18 cellular contexts compared by ENCODE assay signal in the genomic region with DNA sequence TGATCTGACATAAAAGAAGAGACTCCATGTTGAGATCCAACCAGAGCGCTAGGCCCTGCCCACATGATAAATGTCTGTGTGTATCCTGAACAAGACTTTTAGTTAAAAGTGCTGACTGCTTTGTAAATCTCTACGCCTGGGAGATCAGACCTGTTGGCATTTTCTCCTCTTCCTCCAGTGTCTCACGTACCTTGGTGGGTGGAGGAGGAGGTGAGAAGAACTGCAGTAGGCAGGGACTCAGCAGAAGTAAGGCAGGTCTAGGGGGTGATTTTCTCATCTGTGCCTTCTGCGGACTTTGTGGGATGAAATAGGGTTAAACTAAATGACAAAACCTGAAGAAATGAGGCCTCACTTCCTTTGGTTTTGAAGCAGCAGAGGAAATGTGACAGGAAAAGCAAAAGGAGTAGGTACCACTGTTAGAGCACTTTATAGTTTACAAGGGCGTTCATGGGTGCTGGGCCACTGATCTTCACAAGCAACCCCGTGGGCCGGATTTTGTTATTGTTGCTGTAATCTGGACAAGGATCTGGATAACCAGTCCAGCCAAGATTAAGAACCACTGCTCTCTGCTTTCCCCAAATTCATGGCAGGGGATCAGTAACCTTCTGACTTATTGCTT. TPM values are rescaled to one million over a fixed set of nuclear protein-coding genes. Genes with fewer than 3 reads are reported as not detected.
A peak's percentile ranks its signal among the peaks of the same experiment; 100 is the strongest.
DNase-seq lines count a peak whose midpoint lies in the region; ATAC-seq and TF ChIP-seq lines count a peak whose summit lies in the region.
"Had no signal": no experiment of that assay in that cellular context is flagged by ENCODE, and none has a peak within 500 bp of the region (broad histone marks: within the 10 kb centered on the region; RNA-seq: fewer than 3 reads in every experiment).

No MANE protein-coding gene starts in this region.

- intact Hi-C loops in activated CD4-positive, alpha-beta T cell treated with anti-CD3 and anti-CD28 coated beads for 36 hours (cut with DNase I, micrococcal nuclease), result loop anchor here in 1 of 2 experiments (10.0 kb wide), 1 partner anchor 497 kb away; no protein-coding TSS in a partner anchor
- intact Hi-C loops in psoas muscle (cut with DNase I) (loop anchor here in 1 of 2 donors (10.0 kb wide), 2 partner anchors 97 to 817 kb away; no protein-coding TSS in a partner anchor), transverse colon (cut with DNase I; ENCODE audit: low total_unique reads) (no loop called here)

- no peaks in the 10 kb centered on the region for H3K9me3 Mint-ChIP-seq in activated CD4-positive, alpha-beta T cell treated with anti-CD3 and anti-CD28 coated beads for 36 hours (ENCODE audit: low read depth)
- H3K9me3 Mint-ChIP-seq in T-cell, result no peaks in the 10 kb centered on the region
- peaks cover 0 to 2% of the 10 kb centered on the region in 2 donors for H3K9me3 Mint-ChIP-seq in activated naive CD4-positive, alpha-beta T cell treated with anti-CD3 and anti-CD28 coated beads, Interleukin-2, amount 50 U/mL, for 72 hours

- H3K4me1 ChIP-seq in psoas muscle (peaks cover 36% of the 10 kb centered on the region), transverse colon (peaks cover 0 to 22% (median 16%) of the 10 kb centered on the region in 4 donors)

- H3K9me3 ChIP-seq in psoas muscle (no peaks in the 10 kb centered on the region), transverse colon (no peaks in the 10 kb centered on the region)
- H3K9me3 ChIP-seq: sigmoid colon had no signal

- TF ChIP-seq CTCF in psoas muscle (IDR thresholded peaks at IDR 0.05), result no peak
- TF ChIP-seq CTCF in transverse colon (IDR thresholded peaks at IDR 0.05), result no peak

- H3K4me3 ChIP-seq in psoas muscle (no peak overlapping the region), transverse colon (no peak overlapping the region)
- H3K4me3 ChIP-seq: coronary artery, sigmoid colon had no signal

- H3K27ac ChIP-seq in psoas muscle (peak overlapping the region; percentile 47), transverse colon (no peak overlapping the region)
- H3K27ac ChIP-seq: 22Rv1 had no signal

- peak; percentile 78 for DNase-seq in activated CD4-positive, alpha-beta T cell treated with anti-CD3 and anti-CD28 coated beads for 36 hours
- no peak for DNase-seq in activated CD4-positive, alpha-beta T cell treated with anti-CD3 and anti-CD28 coated beads, Interleukin-2, amount 50 U/mL, for 1 hour
- DNase-seq in T-cell (peak in 6 of 34 experiments; percentile 3 to 20 (median 7)), psoas muscle (no peak), islet precursor cell (no peak), transverse colon (no peak), NCI-H748 treated with DMSO at 0.1 percent for 48 hours (lab: John Stamatoyannopoulos, UW) (no peak)
- DNase-seq in activated naive CD4-positive, alpha-beta T cell treated with anti-CD3 and anti-CD28 coated beads, Interleukin-2, amount 50 U/mL, for 72 hours (ENCODE audit: low spot score in 2 of 2), result peak in 1 of 2 donors; percentile 53
- DNase-seq: HCEC 1CT, mesenchymal stem cell, SIG-M5, sigmoid colon had no signal

- H3K36me3 ChIP-seq in psoas muscle (ENCODE audit: insufficient read depth in 1 of 2, low read depth in 1 of 2) (no peaks in the 10 kb centered on the region), transverse colon (no peaks in the 10 kb centered on the region)
- H3K36me3 ChIP-seq: sigmoid colon had no signal

- no peaks in the 10 kb centered on the region for H3K27me3 Mint-ChIP-seq in activated CD4-positive, alpha-beta T cell treated with anti-CD3 and anti-CD28 coated beads for 36 hours
- no peaks in the 10 kb centered on the region for H3K27me3 Mint-ChIP-seq in T-cell

- TF ChIP-seq POLR2A in transverse colon (IDR thresholded peaks at IDR 0.05), result no peak

- POLR2A ChIA-PET in activated CD4-positive, alpha-beta T cell treated with anti-CD3 and anti-CD28 coated beads for 36 hours (lab: Charles Lee), result no interaction called here
- POLR2A ChIA-PET in T-cell (lab: Charles Lee), result no interaction called here

- peaks cover 47% of the 10 kb centered on the region for H3K4me1 Mint-ChIP-seq in activated CD4-positive, alpha-beta T cell treated with anti-CD3 and anti-CD28 coated beads for 36 hours
- peaks cover 33 to 42% (median 39%) of the 10 kb centered on the region in 3 donors for H3K4me1 Mint-ChIP-seq in T-cell

- H3K27ac Mint-ChIP-seq in activated CD4-positive, alpha-beta T cell treated with anti-CD3 and anti-CD28 coated beads for 36 hours, result peak overlapping the region; percentile 92
- peak overlapping the region; percentile 94 to 95 for H3K27ac Mint-ChIP-seq in T-cell
- peak overlapping the region in 1 of 2 donors; percentile 41 for H3K27ac Mint-ChIP-seq in activated naive CD4-positive, alpha-beta T cell treated with anti-CD3 and anti-CD28 coated beads, Interleukin-2, amount 50 U/mL, for 72 hours
- H3K27ac Mint-ChIP-seq: CD14-positive monocyte had no signal

- no peak for TF ChIP-seq EP300 in transverse colon (IDR thresholded peaks at IDR 0.05; ENCODE audit: low read depth)

- H3K36me3 Mint-ChIP-seq in activated CD4-positive, alpha-beta T cell treated with anti-CD3 and anti-CD28 coated beads for 36 hours (ENCODE audit: low read depth), result no peaks in the 10 kb centered on the region
- peaks cover 14% of the 10 kb centered on the region for H3K36me3 Mint-ChIP-seq in T-cell
- H3K36me3 Mint-ChIP-seq in activated naive CD4-positive, alpha-beta T cell treated with anti-CD3 and anti-CD28 coated beads, Interleukin-2, amount 50 U/mL, for 72 hours, result peaks cover 0 to 4% of the 10 kb centered on the region in 2 donors
- H3K36me3 Mint-ChIP-seq: CD14-positive monocyte had no signal

- in situ Hi-C loops in transverse colon (cut with MboI; ENCODE audit: low pct_ligation_motif_present in 1 of 4, low pct_unique_long_range_greater_than_20kb in 1 of 4, low sequenced_read_pairs in 3 of 4), result loop anchor here in 3 of 4 donors (25.0 kb wide), 3 partner anchors 185 to 990 kb away; no protein-coding TSS in a partner anchor

- 79 to 86% (median 82%) methylated on average over 7 of the region's 7 CpGs for WGBS in psoas muscle, 3 donors
- 80 to 98% methylated on average over 4 to 7 of the region's 7 CpGs for WGBS in transverse colon (ENCODE audit: low coverage in 1 of 2), 2 donors

- H3K4me3 Mint-ChIP-seq in activated CD4-positive, alpha-beta T cell treated with anti-CD3 and anti-CD28 coated beads for 36 hours, result peak overlapping the region; percentile 32
- H3K4me3 Mint-ChIP-seq in T-cell, result peak overlapping the region; percentile 35 to 78 (median 58)
- H3K4me3 Mint-ChIP-seq: CD14-positive monocyte had no signal

- ATAC-seq in activated CD4-positive, alpha-beta T cell treated with anti-CD3 and anti-CD28 coated beads for 36 hours, result peak; percentile 95
- ATAC-seq in T-cell (replicated peaks in 1 of 4) (peak; percentile 81 to 87 (median 84)), psoas muscle (no peak)
- ATAC-seq in activated naive CD4-positive, alpha-beta T cell treated with anti-CD3 and anti-CD28 coated beads, Interleukin-2, amount 50 U/mL, for 72 hours, result peak; percentile 96 to 98

- no peaks in the 10 kb centered on the region for H3K27me3 ChIP-seq in psoas muscle (ENCODE audit: insufficient read depth in 3 of 3, low read length in 2 of 3)
- H3K27me3 ChIP-seq in transverse colon, result no peaks in the 10 kb centered on the region
- H3K27me3 ChIP-seq: sigmoid colon had no signal

- CTCF ChIA-PET in activated CD4-positive, alpha-beta T cell treated with anti-CD3 and anti-CD28 coated beads for 36 hours (lab: Charles Lee), result no interaction called here
- CTCF ChIA-PET in T-cell (lab: Charles Lee), result no interaction called here

RNA-seq across cellular contexts. Expression of a gene that starts 36.7 kb away (rescaled TPM):
- not detected for total RNA-seq in activated CD4-positive, alpha-beta T cell treated with anti-CD3 and anti-CD28 coated beads for 36 hours
- total RNA-seq in T-cell, result not detected
- total RNA-seq in activated naive CD4-positive, alpha-beta T cell treated with anti-CD3 and anti-CD28 coated beads, Interleukin-2, amount 50 U/mL, for 72 hours, result not detected
- total RNA-seq in psoas muscle, result not detected
- not detected for polyA plus RNA-seq in psoas muscle
- not detected for total RNA-seq in transverse colon
- total RNA-seq: astrocyte, epithelial cell of proximal tubule, sigmoid colon, subcutaneous adipose tissue had no signal
- polyA plus RNA-seq: CD14-positive monocyte had no signal

Comparison
In these comparisons a context has a peak if more than half of its experiments do, and no peak if none do; other contexts are left out.
1. ATAC-seq: peak in activated CD4-positive, alpha-beta T cell treated with anti-CD3 and anti-CD28 coated beads for 36 hours (single experiment), T-cell (4 of 4) and activated naive CD4-positive, alpha-beta T cell treated with anti-CD3 and anti-CD28 coated beads, Interleukin-2, amount 50 U/mL, for 72 hours (2 of 2); none in psoas muscle (0 of 4).